35 cellular contexts compared by ENCODE assay signal in the genomic region with DNA sequence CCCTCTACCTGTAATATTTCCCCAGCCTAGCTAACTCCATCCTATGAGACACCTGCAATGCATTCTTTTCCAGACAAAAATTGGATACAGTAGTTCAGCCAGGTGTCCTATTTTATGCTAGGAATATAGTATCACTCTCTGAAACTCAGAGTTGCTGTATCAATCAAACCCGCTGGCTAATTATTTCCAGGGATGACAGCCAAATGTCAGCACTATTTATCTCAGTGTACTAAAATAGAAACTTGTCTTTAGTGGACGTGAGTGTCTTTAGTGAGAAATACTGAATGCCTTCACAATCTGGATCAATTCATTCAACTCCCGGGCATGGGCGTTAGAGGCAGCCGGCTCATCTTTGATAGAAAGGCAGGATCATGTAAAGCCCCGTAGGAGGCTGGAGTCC.
"Had no signal": no experiment of that assay in that cellular context is flagged by ENCODE, and none has a peak within 500 bp of the region (broad histone marks: within the 10 kb centered on the region; RNA-seq: fewer than 3 reads in every experiment).

No MANE protein-coding gene starts in this region.

- H3K4me3 ChIP-seq: MG63 had no signal

- DNase-seq: Karpas-422, Kasumi-1, KBM-7, KG1, MG63, MM.1S, MV-4-11, NCI-H1048, NCI-H1092, NCI-H1092 treated with DMSO at 0.1 percent for 48 hours, NCI-H1105, NCI-H1105 treated with DMSO at 0.1 percent for 48 hours, NCI-H1417, NCI-H1417 treated with DMSO at 0.1 percent for 48 hours, NCI-H1436, NCI-H1436 treated with DMSO at 0.1 percent for 48 hours, NCI-H146, NCI-H1694, NCI-H1694 treated with DMSO at 0.1 percent for 48 hours, NCI-H187, NCI-H187 treated with DMSO at 0.1 percent for 48 hours, NCI-H1930, NCI-H2029, NCI-H2029 treated with DMSO at 0.1 percent for 48 hours, NCI-H2081, NCI-H2081 treated with DMSO at 0.1 percent for 48 hours, NCI-H2107, NCI-H2171, NCI-H2171 treated with DMSO at 0.1 percent for 48 hours, NCI-H2227 treated with DMSO at 0.1 percent for 48 hours, NCI-H226, NCI-H345, NCI-H446, NCI-H446 treated with DMSO at 0.1 percent for 48 hours had no signal

- H3K36me3 ChIP-seq: MG63 had no signal

- H3K9me3 ChIP-seq: MG63 had no signal

- H3K27ac ChIP-seq: KMS-11 had no signal

- H3K27me3 ChIP-seq: MG63 had no signal
